ENCODE assay signal across 8 cellular contexts in genomic region chr20:54173653-54174451, GRCh38. TPM values are rescaled to one million over a fixed set of nuclear protein-coding genes. Genes with fewer than 3 reads are reported as not detected.
A peak's percentile ranks its signal among the peaks of the same experiment; 100 is the strongest.
DNase-seq lines count a peak whose midpoint lies in the region; ATAC-seq and TF ChIP-seq lines count a peak whose summit lies in the region.

CYP24A1 (minus strand) TSS chr20:54173986; CDS start chr20:54173579, 407 bp downstream.

- H3K27me3 Mint-ChIP-seq in memory B cell = peaks cover 39% of the 10 kb centered on the region

- in situ Hi-C loops in astrocyte of the cerebellum (cut with HindIII; ENCODE audit: low sequenced_read_pairs) = no loop called here

- H3K4me3 Mint-ChIP-seq in memory B cell = peak within 1 kb of the TSS; percentile 67

- no peak for TF ChIP-seq POLR2A in tibial nerve (IDR thresholded peaks at IDR 0.05)

- H3K27ac ChIP-seq in tibial nerve = no peak within 1 kb of the TSS

- no peak for ATAC-seq in memory B cell (ENCODE audit: low read depth)
- ATAC-seq in GM18867 (IDR thresholded peaks at IDR 0.05; ENCODE audit: unreplicated experiment) = no peak
- ATAC-seq in HG02884 (IDR thresholded peaks at IDR 0.05; ENCODE audit: unreplicated experiment) = no peak

- 2% methylated on average over 53 to 58 of the region's 61 CpGs for WGBS in tibial nerve, 2 donors

- H3K4me3 ChIP-seq in AG09309 (ENCODE audit: control insufficient read depth, low read depth, low read length) (peak within 1 kb of the TSS; percentile 30), astrocyte of the cerebellum (ENCODE audit: low read depth, low read length) (peak within 1 kb of the TSS; percentile 30), tibial nerve (peak within 1 kb of the TSS in 1 of 4 donors; percentile 23)

- H3K9me3 ChIP-seq in tibial nerve = no peaks in the 10 kb centered on the region

- TF ChIP-seq CTCF in AG09309 (IDR thresholded peaks at IDR 0.05; ENCODE audit: control insufficient read depth, insufficient read depth, low read depth, low read length, missing control alignments) = no peak
- no peak for TF ChIP-seq CTCF in astrocyte of the cerebellum (IDR thresholded peaks at IDR 0.05; ENCODE audit: low read depth, low read length, missing control alignments)
- no peak for TF ChIP-seq CTCF in tibial nerve (IDR thresholded peaks at IDR 0.05)

- no peak within 1 kb of the TSS for H3K27ac Mint-ChIP-seq in memory B cell

- H3K9me3 Mint-ChIP-seq in memory B cell = no peaks in the 10 kb centered on the region

- no peaks in the 10 kb centered on the region for H3K36me3 ChIP-seq in tibial nerve

- H3K27me3 ChIP-seq in tibial nerve = peaks cover 0 to 79% of the 10 kb centered on the region in 2 donors

- no peaks in the 10 kb centered on the region for H3K36me3 Mint-ChIP-seq in memory B cell

- DNase-seq in AG09309 (ENCODE audit: low read depth) = no peak
- peak; percentile 82 for DNase-seq in HK-2 (ENCODE audit: unreplicated experiment)
- no peak for DNase-seq in astrocyte of the cerebellum (ENCODE audit: low read depth)
- no peak for DNase-seq in memory B cell (ENCODE audit: low spot score in 2 of 2)
- no peak for DNase-seq in COLO829 (ENCODE audit: low spot score)
- DNase-seq in tibial nerve (ENCODE audit: low spot score in 2 of 2) = no peak

- peaks cover 0 to 24% (median 7%) of the 10 kb centered on the region in 4 donors for H3K4me1 ChIP-seq in tibial nerve

- peaks cover 7% of the 10 kb centered on the region for H3K4me1 Mint-ChIP-seq in memory B cell

- TF ChIP-seq EP300 in tibial nerve (IDR thresholded peaks at IDR 0.05) = no peak

RNA-seq across cellular contexts. Expression of gene CYP24A1, which starts in this region (rescaled TPM):
- not detected for total RNA-seq in tibial nerve
